ENCODE assay signal across 8 cellular contexts in the genomic region with DNA sequence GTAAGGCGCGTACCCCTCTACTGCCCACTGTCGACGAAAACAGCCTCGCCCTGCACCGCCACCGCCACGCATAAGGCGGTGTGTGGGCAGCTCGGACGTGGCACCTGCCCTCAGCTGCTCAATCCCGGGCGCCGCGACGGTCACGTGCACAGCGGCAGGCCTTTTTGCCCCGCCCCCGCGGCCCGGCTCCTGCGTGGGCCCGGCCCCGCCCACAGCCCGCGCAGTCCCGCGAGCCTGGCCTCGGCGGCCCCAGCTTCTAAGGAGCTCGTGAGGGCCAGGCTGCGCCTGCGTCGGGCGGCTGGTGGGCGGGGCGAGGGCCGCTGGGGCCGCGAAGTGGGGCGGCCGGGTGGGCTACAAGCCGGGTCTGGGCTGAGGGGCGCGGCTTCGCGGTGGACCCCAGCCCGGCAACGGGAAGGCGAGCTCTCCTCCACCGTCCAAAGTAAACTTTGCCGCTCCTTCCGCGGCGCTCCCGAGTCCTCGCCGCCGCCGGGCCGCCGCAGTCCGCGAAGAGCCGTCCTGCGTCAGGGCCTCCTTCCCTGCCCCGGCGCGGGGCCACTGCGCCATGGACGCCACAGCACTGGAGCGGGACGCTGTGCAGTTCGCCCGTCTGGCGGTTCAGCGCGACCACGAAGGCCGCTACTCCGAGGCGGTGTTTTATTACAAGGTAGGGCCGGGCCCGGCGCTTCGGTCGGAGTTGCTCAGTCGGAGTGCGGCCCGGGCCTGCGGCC. TPM values are rescaled to one million over a fixed set of nuclear protein-coding genes. Genes with fewer than 3 reads are reported as not detected.
DNase-seq lines count a peak whose midpoint lies in the region; ATAC-seq and TF ChIP-seq lines count a peak whose summit lies in the region.

A gene (plus strand): TSS at position 313 of the 728 bp plus-strand sequence. CDS start 250 bp downstream, at position 563.

- peak within 1 kb of the TSS; percentile 86 to 96 (median 93) for H3K4me3 Mint-ChIP-seq in CD8-positive, alpha-beta memory T cell
- H3K4me3 Mint-ChIP-seq in nephron = peak within 1 kb of the TSS; percentile 89 to 95 (median 93)

- H2BK20ac ChIP-seq in IMR-90 (ENCODE audit: low read depth, low read length) = peak within 1 kb of the TSS; percentile 32; the same call in 1 of the 2 replicates

- CTCF ChIA-PET in CD8-positive, alpha-beta memory T cell (lab: Charles Lee) = interaction anchor here (0.8 to 5.2 kb wide), 12 partner anchors 10 to 228 kb away, joined by 3 to 52 read pairs (median 4); no protein-coding TSS in a partner anchor
- CTCF ChIA-PET in IMR-90 (lab: Yijun Ruan, JAX) = interaction anchor here (0.5 to 0.9 kb wide), 3 partner anchors 20 to 175 kb away, joined by 4 to 5 read pairs (median 5); no protein-coding TSS in a partner anchor

- peak within 1 kb of the TSS; percentile 91 to 99 (median 96) for H3K27ac Mint-ChIP-seq in CD8-positive, alpha-beta memory T cell
- peak within 1 kb of the TSS; percentile 90 to 97 (median 93) for H3K27ac Mint-ChIP-seq in nephron

- peak within 1 kb of the TSS; percentile 94 for H3K9ac ChIP-seq in IMR-90 (ENCODE audit: low read depth, low read length)
- H3K9ac ChIP-seq in stomach smooth muscle (ENCODE audit: low read length in 2 of 2) = peak within 1 kb of the TSS; percentile 91 to 95

- H2AK5ac ChIP-seq in IMR-90 (ENCODE audit: low read depth, low read length) = peak within 1 kb of the TSS; percentile 54; the same call in 1 of the 2 replicates

- H3K27me3 ChIP-seq in CD8-positive, alpha-beta memory T cell (ENCODE audit: insufficient read depth, low read length, poor library complexity, severe bottlenecking) = no peaks in the 10 kb centered on the region
- H3K27me3 ChIP-seq in IMR-90 (ENCODE audit: control insufficient read depth, insufficient read depth, low read length) = no peaks in the 10 kb centered on the region; the same call in 1 of the 2 replicates
- H3K27me3 ChIP-seq in esophagus squamous epithelium = no peaks in the 10 kb centered on the region
- no peaks in the 10 kb centered on the region for H3K27me3 ChIP-seq in stomach smooth muscle (ENCODE audit: control insufficient read depth in 1 of 2, insufficient read depth in 2 of 2, low read length in 2 of 2)

- H2BK15ac ChIP-seq in IMR-90 (ENCODE audit: low read depth, low read length) = peak within 1 kb of the TSS; percentile 40; the same call in 2 of the 3 replicates

- H3K36me3 ChIP-seq in CD8-positive, alpha-beta memory T cell (ENCODE audit: insufficient read depth, low read length) = no peaks in the 10 kb centered on the region
- peaks cover 2% of the 10 kb centered on the region for H3K36me3 ChIP-seq in IMR-90 (ENCODE audit: control insufficient read depth, insufficient read depth, low read length)
- peaks cover 0 to 26% (median 0%) of the 10 kb centered on the region in 3 donors for H3K36me3 ChIP-seq in esophagus squamous epithelium
- peaks cover 2 to 3% of the 10 kb centered on the region in 2 donors for H3K36me3 ChIP-seq in stomach smooth muscle (ENCODE audit: control insufficient read depth in 2 of 2, insufficient read depth in 2 of 2, low read length in 2 of 2)

- 0 out of 2 replicates have a peak, but pooled peaks have one; percentile 15 for TF ChIP-seq RAD21 in IMR-90 (IDR thresholded peaks at IDR 0.05; ENCODE audit: low read length)

- in situ Hi-C loops in IMR-90 (cut with MboI; ENCODE audit: low sequenced_read_pairs) = loop anchor here (10.0 to 25.0 kb wide), 2 partner anchors 269 to 349 kb away; a partner anchor contains a TSS

- peak within 1 kb of the TSS; percentile 44 for H2BK120ac ChIP-seq in IMR-90 (ENCODE audit: low read depth, low read length)

- H4K91ac ChIP-seq in IMR-90 (ENCODE audit: insufficient read depth, low read depth, low read length) = peak within 1 kb of the TSS; percentile 39

- H2BK5ac ChIP-seq in IMR-90 (ENCODE audit: low read depth, low read length, poor library complexity, severe bottlenecking) = peak within 1 kb of the TSS; percentile 87

- H3K9me3 ChIP-seq in CD8-positive, alpha-beta memory T cell (ENCODE audit: low read length) = no peaks in the 10 kb centered on the region
- H3K9me3 ChIP-seq in IMR-90 (ENCODE audit: control insufficient read depth, insufficient read depth, low read length) (no peaks in the 10 kb centered on the region), esophagus squamous epithelium (no peaks in the 10 kb centered on the region), stomach smooth muscle (ENCODE audit: control insufficient read depth in 2 of 2, low read length in 2 of 2) (no peaks in the 10 kb centered on the region)

- H4K5ac ChIP-seq in IMR-90 (ENCODE audit: low read depth, low read length) = peak within 1 kb of the TSS; percentile 94

- H3K79me1 ChIP-seq in IMR-90 (ENCODE audit: low read depth in 1 of 2, low read length in 2 of 2) = peaks cover 4 to 18% of the 10 kb centered on the region in 2 experiments; a peak in 3 of 4 replicates

- H3K23ac ChIP-seq in IMR-90 (ENCODE audit: low read depth, low read length) = peak within 1 kb of the TSS; percentile 72

- peak within 1 kb of the TSS; percentile 93 for H3K27ac ChIP-seq in CD8-positive, alpha-beta memory T cell (ENCODE audit: low read depth, low read length)
- H3K27ac ChIP-seq in IMR-90 (ENCODE audit: insufficient read depth, low read length) (peak within 1 kb of the TSS; percentile 84), esophagus squamous epithelium (peak within 1 kb of the TSS; percentile 94 to 100 (median 98)), stomach smooth muscle (ENCODE audit: low read length) (peak within 1 kb of the TSS; percentile 94)

- peaks cover 38 to 48% (median 47%) of the 10 kb centered on the region in 3 donors for H3K4me1 Mint-ChIP-seq in CD8-positive, alpha-beta memory T cell
- peaks cover 25% of the 10 kb centered on the region for H3K4me1 Mint-ChIP-seq in nephron

- H3K9me1 ChIP-seq in IMR-90 (ENCODE audit: insufficient read depth, low read length) = peaks cover 3% of the 10 kb centered on the region; the same call in 1 of the 2 replicates

- peak within 1 kb of the TSS; percentile 86 for H2AK9ac ChIP-seq in IMR-90 (replicated peaks; ENCODE audit: low read depth, low read length, poor library complexity)

- peaks cover 0 to 25% (median 2%) of the 10 kb centered on the region in 3 donors for H3K36me3 Mint-ChIP-seq in CD8-positive, alpha-beta memory T cell
- peaks cover 6% of the 10 kb centered on the region for H3K36me3 Mint-ChIP-seq in nephron (ENCODE audit: low read depth)

- intact Hi-C loops in IMR-90 (cut with micrococcal nuclease) (loop anchor here (2.0 to 5.0 kb wide), 3 partner anchors 17 to 281 kb away; a partner anchor contains a TSS), esophagus squamous epithelium (cut with DNase I) (loop anchor here (10.0 kb wide), 1 partner anchor 101 kb away; no protein-coding TSS in a partner anchor)

- TF ChIP-seq CTCF in IMR-90 (conservative IDR thresholded peaks at IDR 0.05; ENCODE audit: low read depth, low read length) = peak; percentile 55
- peak in 5 of 6 experiments; percentile 18 to 49 (median 38) for TF ChIP-seq CTCF in esophagus squamous epithelium (IDR thresholded peaks at IDR 0.05)
- peak in 2 of 3 experiments; percentile 48 to 49 for TF ChIP-seq CTCF in nephron (IDR thresholded peaks at IDR 0.05; ENCODE audit: unreplicated experiment in 3 of 3)

- POLR2A ChIA-PET in CD8-positive, alpha-beta memory T cell (lab: Charles Lee) = interaction anchor here (0.5 to 1.6 kb wide), 15 partner anchors 12 to 395 kb away, joined by 3 to 17 read pairs (median 3); a partner anchor contains a TSS
- POLR2A ChIA-PET in IMR-90 (lab: Charles Lee; ENCODE audit: unreplicated experiment) = interaction anchor here (0.6 kb wide), 2 partner anchors 10 to 84 kb away, joined by 4 read pairs; no protein-coding TSS in a partner anchor

- dilution Hi-C loops in IMR-90 (cut with HindIII; ENCODE audit: low sequenced_read_pairs, unreplicated experiment) = no loop called here

- peaks cover 27% of the 10 kb centered on the region for H3K4me1 ChIP-seq in CD8-positive, alpha-beta memory T cell (ENCODE audit: insufficient read depth, low read length)
- H3K4me1 ChIP-seq in IMR-90 (ENCODE audit: control insufficient read depth, insufficient read depth, low read length) (no peaks in the 10 kb centered on the region), esophagus squamous epithelium (peaks cover 0 to 38% (median 15%) of the 10 kb centered on the region in 3 donors), stomach smooth muscle (ENCODE audit: control insufficient read depth, insufficient read depth, low read length) (peaks cover 14% of the 10 kb centered on the region)

- peak within 1 kb of the TSS; percentile 60 for H3K56ac ChIP-seq in IMR-90 (ENCODE audit: extremely low read depth, insufficient read depth, low read length)

- BruUV-seq in IMR-90 (replicated peaks; lab: Mats Ljungman, UMichigan) = no TSS peak

- H3K4ac ChIP-seq in IMR-90 (ENCODE audit: low read depth, low read length) = peak within 1 kb of the TSS; percentile 71

- H3K27me3 Mint-ChIP-seq in CD8-positive, alpha-beta memory T cell = peaks cover 0 to 2% of the 10 kb centered on the region in 2 donors
- no peaks in the 10 kb centered on the region for H3K27me3 Mint-ChIP-seq in nephron (ENCODE audit: low read depth)

- peak within 1 kb of the TSS; percentile 62 for H3K4me3 ChIP-seq in CD8-positive, alpha-beta memory T cell (ENCODE audit: low read length)
- H3K4me3 ChIP-seq in IMR-90 (ENCODE audit: insufficient read depth, low read depth, low read length) (peak within 1 kb of the TSS; percentile 92), esophagus squamous epithelium (peak within 1 kb of the TSS; percentile 75 to 98 (median 94)), stomach smooth muscle (ENCODE audit: low read length in 2 of 2) (peak within 1 kb of the TSS; percentile 88 to 94)

- peak within 1 kb of the TSS; percentile 83 for H3K14ac ChIP-seq in IMR-90 (replicated peaks; ENCODE audit: low read depth, low read length)

- H3K18ac ChIP-seq in IMR-90 (ENCODE audit: low read depth, low read length) = peak within 1 kb of the TSS; percentile 94

- ATAC-seq in GM21515 (IDR thresholded peaks at IDR 0.05; ENCODE audit: unreplicated experiment) (peak; percentile 84), IMR-90 (ENCODE audit: low read depth) (peak; percentile 97)

- peak; percentile 91 for TF ChIP-seq POLR2A in IMR-90 (IDR thresholded peaks at IDR 0.05; ENCODE audit: low read depth, low read length)
- peak in 3 of 4 donors; percentile 87 to 98 (median 94) for TF ChIP-seq POLR2A in esophagus squamous epithelium (IDR thresholded peaks at IDR 0.05)

- H3K4me2 ChIP-seq in IMR-90 (ENCODE audit: low read depth, low read length) = peak within 1 kb of the TSS; percentile 98

- peak; percentile 94 to 96 (median 95) for DNase-seq in CD8-positive, alpha-beta memory T cell
- DNase-seq in IMR-90 = peak; percentile 91
- DNase-seq in activated CD8-positive, alpha-beta memory T cell treated with anti-CD3 and anti-CD28 coated beads, Interleukin-2, amount 50 U/mL, for 4 hours = peak; percentile 95
- DNase-seq in esophagus squamous epithelium (lab: John Stamatoyannopoulos, UW) = no peak
- no peak for DNase-seq in NCI-H2196 (lab: John Stamatoyannopoulos, UW; ENCODE audit: unreplicated experiment)

- WGBS in IMR-90 (ENCODE audit: extremely low coverage in 2 of 2, insufficient read length in 1 of 2), 2 experiments = 0% methylated on average over 42 of the region's 92 CpGs; no CpG with 5 or more reads in 1 of the 2 experiments
- 0% methylated on average over 9 to 10 of the region's 92 CpGs for WGBS in esophagus squamous epithelium, 2 donors

- peak within 1 kb of the TSS; percentile 94 for H2AFZ ChIP-seq in IMR-90 (replicated peaks; ENCODE audit: low read length, poor library complexity)

- no peaks in the 10 kb centered on the region for H3K9me3 Mint-ChIP-seq in CD8-positive, alpha-beta memory T cell
- H3K9me3 Mint-ChIP-seq in nephron = no peaks in the 10 kb centered on the region

- peaks cover 28% of the 10 kb centered on the region; the same call in 1 of the 2 replicates for H4K20me1 ChIP-seq in IMR-90 (ENCODE audit: insufficient read depth, low read length)

- H4K8ac ChIP-seq in IMR-90 (ENCODE audit: low read depth in 2 of 2, low read length in 2 of 2) = peak within 1 kb of the TSS; percentile 94 to 95

RNA-seq across cellular contexts. Expression of the gene that starts here (rescaled TPM):
- total RNA-seq in CD8-positive, alpha-beta memory T cell = 10 to 100 TPM; 33.1 to 36.1 TPM
- polyA plus RNA-seq in CD8-positive, alpha-beta memory T cell = 32.4 TPM
- total RNA-seq in IMR-90 (2012; rRNA removed) (21.3 and 28.1 TPM in 2 replicates), esophagus squamous epithelium (10 to 100 TPM; 20.7 to 52.5 (median 27.0) TPM)
- polyA plus RNA-seq in IMR-90 (2012; rRNA removed) = 13.2 and 14.5 TPM in 2 replicates
- 2.4 and 3.4 TPM in 2 replicates for polyA plus RNA-seq in IMR-90 (2012; cell fraction: cytosol; rRNA removed)
- 11.3 and 25.3 TPM in 2 replicates for polyA plus RNA-seq in IMR-90 (2012; cell fraction: nucleus; rRNA removed; ENCODE audit: low replicate concordance)

Comparison
In these comparisons a context has a peak if more than half of its experiments do, and no peak if none do; other contexts are left out.
1. DNase-seq: peak in CD8-positive, alpha-beta memory T cell (5 of 5), IMR-90 (single experiment) and activated CD8-positive, alpha-beta memory T cell treated with anti-CD3 and anti-CD28 coated beads, Interleukin-2, amount 50 U/mL, for 4 hours (single experiment); none in esophagus squamous epithelium (single experiment) and NCI-H2196 (single experiment).
2. Peak in every context shown above with its lines, with median percentiles within 50 percentile points of each other: H3K27ac ChIP-seq, H3K4me3 ChIP-seq and CTCF ChIP-seq.